ENCODE assay signal across 1 cellular context in the genomic region with DNA sequence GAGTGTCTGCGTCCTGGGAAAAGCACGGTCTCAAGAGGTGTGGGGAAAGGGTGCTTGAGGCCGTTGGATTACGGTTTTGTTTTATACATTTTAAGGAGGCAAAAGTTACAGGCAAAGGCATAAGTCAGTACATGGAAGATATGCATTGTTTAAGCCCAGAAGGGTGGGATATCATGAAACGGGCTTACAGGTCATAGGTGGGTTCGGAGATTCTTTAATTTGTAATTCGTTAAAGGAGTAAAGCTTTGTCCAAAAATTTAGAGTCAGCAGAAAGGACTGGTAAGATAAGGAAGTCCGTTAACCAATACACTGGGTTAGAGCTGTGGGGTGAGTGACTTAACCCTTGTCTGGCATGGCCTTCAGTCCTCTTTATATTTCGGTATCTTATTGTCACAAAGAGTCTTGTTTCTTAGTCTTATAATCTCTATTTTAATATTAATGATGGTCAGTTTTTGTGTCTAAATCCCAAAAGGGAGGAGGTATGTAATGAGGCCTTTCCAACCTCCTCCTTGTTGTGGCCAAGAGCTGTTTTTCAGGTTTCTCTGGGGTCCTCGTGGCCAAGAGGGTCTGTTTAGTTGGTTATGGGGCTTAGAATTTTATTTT.
TF ChIP-seq lines count a peak whose summit lies in the region.

No MANE protein-coding gene starts in this region.

TF ChIP-seq in GM12878, 131 proteins besides CTCF, POLR2A, EP300 and RAD21:
- no peak for TF ChIP-seq ATF3 (IDR thresholded peaks at IDR 0.05; ENCODE audit: borderline replicate concordance, extremely low read depth, low read depth, low read length)
- TF ChIP-seq MLLT1 (IDR thresholded peaks at IDR 0.05): 0 out of 2 replicates have a peak, but pooled peaks have one; percentile 33
